24 cellular contexts compared by ENCODE assay signal in genomic region chr2:26818255-26818654, GRCh38. TPM values are rescaled to one million over a fixed set of nuclear protein-coding genes. Genes with fewer than 3 reads are reported as not detected.
DNase-seq lines count a peak whose midpoint lies in the region; ATAC-seq and TF ChIP-seq lines count a peak whose summit lies in the region.
"Had no signal": no experiment of that assay in that cellular context is flagged by ENCODE, and none has a peak within 500 bp of the region (broad histone marks: within the 10 kb centered on the region; RNA-seq: fewer than 3 reads in every experiment).

No MANE protein-coding gene starts in this region.

- intact Hi-C loops in upper lobe of right lung (cut with DNase I), result no loop called here

- CTCF ChIA-PET in SK-N-SH (lab: Yijun Ruan, JAX), result interaction anchor here (1.0 to 4.0 kb wide), 5 partner anchors 17 to 199 kb away, joined by 3 to 21 read pairs (median 4); no protein-coding TSS in a partner anchor

- no peaks in the 10 kb centered on the region for H3F3A ChIP-seq in SK-N-SH (replicated peaks; ENCODE audit: insufficient read depth)

- H3K27ac Mint-ChIP-seq in endodermal cell, result no peak overlapping the region
- H3K27ac Mint-ChIP-seq: CD14-positive monocyte; CD4-positive, alpha-beta T cell; CD8-positive, alpha-beta memory T cell had no signal

- H4K20me1 ChIP-seq in SK-N-SH (ENCODE audit: insufficient read depth), result no peaks in the 10 kb centered on the region
- H4K20me1 ChIP-seq: BLaER1 treated with 17β-estradiol and CSF1 and Interleukin-3, amounts not matched to agents 10 nM and 100 nM had no signal

- no peaks in the 10 kb centered on the region for H3K36me3 ChIP-seq in SK-N-SH (replicated peaks in 1 of 2; ENCODE audit: control insufficient read depth in 1 of 2, insufficient read depth in 2 of 2, low read length in 1 of 2)
- no peaks in the 10 kb centered on the region for H3K36me3 ChIP-seq in RWPE2 (ENCODE audit: low read depth)
- H3K36me3 ChIP-seq in endodermal cell (ENCODE audit: control insufficient read depth, insufficient read depth, low read length), result no peaks in the 10 kb centered on the region
- no peaks in the 10 kb centered on the region for H3K36me3 ChIP-seq in upper lobe of right lung
- H3K36me3 ChIP-seq: BE2C; BLaER1 treated with 17β-estradiol and CSF1 and Interleukin-3, amounts not matched to agents 10 nM and 100 nM had no signal

- H3K9me3 ChIP-seq in SK-N-SH (no peaks in the 10 kb centered on the region), RWPE2 (ENCODE audit: severe bottlenecking) (no peaks in the 10 kb centered on the region), endodermal cell (ENCODE audit: control insufficient read depth, low read length) (no peaks in the 10 kb centered on the region), upper lobe of right lung (no peaks in the 10 kb centered on the region)
- H3K9me3 ChIP-seq: BE2C had no signal

- POLR2A ChIA-PET in SK-N-SH (lab: Yijun Ruan, JAX), result no interaction called here

- peaks cover 9% of the 10 kb centered on the region for H3K4me1 Mint-ChIP-seq in endodermal cell
- H3K4me1 Mint-ChIP-seq: CD8-positive, alpha-beta memory T cell had no signal

- TF ChIP-seq RAD21 in SK-N-SH (IDR thresholded peaks at IDR 0.05; ENCODE audit: low read length), result no peak

- H3K4me3 Mint-ChIP-seq in endodermal cell, result no peak overlapping the region
- H3K4me3 Mint-ChIP-seq: CD14-positive monocyte; CD4-positive, alpha-beta T cell; CD8-positive, alpha-beta memory T cell had no signal

- no peak for TF ChIP-seq CTCF in SK-N-SH (IDR thresholded peaks at IDR 0.05)
- no peak for TF ChIP-seq CTCF in RWPE2 (IDR thresholded peaks at IDR 0.05; ENCODE audit: poor library complexity, severe bottlenecking)
- no peak for TF ChIP-seq CTCF in endodermal cell (conservative IDR thresholded peaks at IDR 0.05)
- no peak for TF ChIP-seq CTCF in upper lobe of right lung (IDR thresholded peaks at IDR 0.05)

- ATAC-seq in SK-N-SH treated with all-trans-retinoic acid at 6 μM for 48 hours (0 out of 3 replicates have a peak, but pooled peaks have one; percentile 25), RWPE2 (ENCODE audit: low read depth) (peak; percentile 27; the same call in 1 of the 3 replicates), upper lobe of right lung (peak; percentile 15), GM21367 (IDR thresholded peaks at IDR 0.05; ENCODE audit: unreplicated experiment) (no peak), GM21381 (IDR thresholded peaks at IDR 0.05; ENCODE audit: unreplicated experiment) (no peak)

- H3K4me2 ChIP-seq in SK-N-SH, result no peak overlapping the region
- H3K4me2 ChIP-seq: BLaER1 treated with 17β-estradiol and CSF1 and Interleukin-3, amounts not matched to agents 10 nM and 100 nM had no signal

- no peaks in the 10 kb centered on the region for H3K36me3 Mint-ChIP-seq in endodermal cell (ENCODE audit: low read depth)
- H3K36me3 Mint-ChIP-seq: CD14-positive monocyte had no signal

- H3K27me3 Mint-ChIP-seq in endodermal cell (ENCODE audit: insufficient read depth), result peaks cover 10% of the 10 kb centered on the region

- no peak overlapping the region for H3K9ac ChIP-seq in SK-N-SH
- H3K9ac ChIP-seq in endodermal cell (ENCODE audit: extremely low read depth, low read length, poor library complexity, severe bottlenecking), result no peak overlapping the region
- H3K9ac ChIP-seq: BLaER1 treated with 17β-estradiol and CSF1 and Interleukin-3, amounts not matched to agents 10 nM and 100 nM; GM23248 had no signal

- H3K4me1 ChIP-seq in SK-N-SH (ENCODE audit: control insufficient read depth in 1 of 2, insufficient read depth in 2 of 2, low read depth in 1 of 2, low read length in 1 of 2), result no peaks in the 10 kb centered on the region; a peak in 1 of 4 replicates
- no peaks in the 10 kb centered on the region for H3K4me1 ChIP-seq in RWPE2 (ENCODE audit: insufficient read depth, poor library complexity, severe bottlenecking)
- no peaks in the 10 kb centered on the region for H3K4me1 ChIP-seq in endodermal cell (ENCODE audit: control insufficient read depth, insufficient read depth, low read length)
- no peaks in the 10 kb centered on the region for H3K4me1 ChIP-seq in upper lobe of right lung
- H3K4me1 ChIP-seq: BE2C had no signal

- H3K79me2 ChIP-seq in SK-N-SH (ENCODE audit: insufficient read depth), result no peaks in the 10 kb centered on the region

- DNase-seq in SK-N-SH, result no peak
- DNase-seq in RWPE2 (ENCODE audit: low spot score), result no peak
- peak; percentile 40 for DNase-seq in endodermal cell
- DNase-seq in upper lobe of right lung, result no peak
- no peak for DNase-seq in NCI-H2029 treated with DMSO at 0.1 percent for 48 hours (lab: John Stamatoyannopoulos, UW)
- DNase-seq: ACHN; AML-193; BE2C; Calu3; CD4-positive, alpha-beta T cell; CD8-positive, alpha-beta memory T cell; COR-L47; DMS53; DMS79 treated with DMSO at 0.1 percent for 48 hours; GF-D8; GM23248; H7; HCEC 1CT had no signal

- no peak overlapping the region for H2AFZ ChIP-seq in SK-N-SH (ENCODE audit: low read depth)
- H2AFZ ChIP-seq: GM23248 had no signal

- H3K27me3 ChIP-seq in SK-N-SH (ENCODE audit: insufficient read depth), result no peaks in the 10 kb centered on the region
- no peaks in the 10 kb centered on the region for H3K27me3 ChIP-seq in RWPE2 (ENCODE audit: insufficient read depth, poor library complexity, severe bottlenecking)
- no peaks in the 10 kb centered on the region for H3K27me3 ChIP-seq in endodermal cell (ENCODE audit: control insufficient read depth, insufficient read depth, low read length, poor library complexity, severe bottlenecking)
- no peaks in the 10 kb centered on the region for H3K27me3 ChIP-seq in upper lobe of right lung
- H3K27me3 ChIP-seq: BE2C; BLaER1 treated with 17β-estradiol and CSF1 and Interleukin-3, amounts not matched to agents 10 nM and 100 nM had no signal

- peaks cover 7% of the 10 kb centered on the region for H3K9me3 Mint-ChIP-seq in endodermal cell
- H3K9me3 Mint-ChIP-seq: CD4-positive, alpha-beta T cell; CD8-positive, alpha-beta memory T cell had no signal

- no peaks in the 10 kb centered on the region for H3K9me2 ChIP-seq in SK-N-SH

- no peak overlapping the region for H3K4me3 ChIP-seq in SK-N-SH (ENCODE audit: low read depth in 2 of 2, low read length in 1 of 2)
- H3K4me3 ChIP-seq in RWPE2 (ENCODE audit: severe bottlenecking), result no peak overlapping the region
- H3K4me3 ChIP-seq in endodermal cell (ENCODE audit: low read length), result no peak overlapping the region
- H3K4me3 ChIP-seq in upper lobe of right lung, result no peak overlapping the region
- H3K4me3 ChIP-seq: BLaER1 treated with 17β-estradiol and CSF1 and Interleukin-3, amounts not matched to agents 10 nM and 100 nM; GM23248 had no signal

- no peak for TF ChIP-seq EP300 in SK-N-SH (IDR thresholded peaks at IDR 0.05; ENCODE audit: borderline replicate concordance in 1 of 2, low read depth in 1 of 2, low read length in 1 of 2)

- WGBS in SK-N-SH (ENCODE audit: low lambda C conversion rate), result 68% methylated on average over 5 of the region's 5 CpGs
- 92 to 98% methylated on average over 5 of the region's 5 CpGs for WGBS in endodermal cell (ENCODE audit: insufficient coverage in 1 of 2, insufficient read length in 1 of 2), 2 experiments

- H3K27ac ChIP-seq in SK-N-SH (ENCODE audit: low read depth in 2 of 2, low read length in 1 of 2), result no peak overlapping the region
- H3K27ac ChIP-seq in RWPE2 (ENCODE audit: poor library complexity, severe bottlenecking), result no peak overlapping the region
- H3K27ac ChIP-seq in endodermal cell (ENCODE audit: low read depth, low read length), result no peak overlapping the region
- no peak overlapping the region for H3K27ac ChIP-seq in upper lobe of right lung
- H3K27ac ChIP-seq: 22Rv1; BLaER1 treated with 17β-estradiol and CSF1 and Interleukin-3, amounts not matched to agents 10 nM and 100 nM; GM23248 had no signal

TF ChIP-seq in SK-N-SH, 30 proteins besides CTCF, POLR2A, EP300 and RAD21 (continues in another document):
- TF ChIP-seq NRF1 (IDR thresholded peaks at IDR 0.05; ENCODE audit: low read depth, low read length) (no peak), RXRA (IDR thresholded peaks at IDR 0.05; ENCODE audit: borderline replicate concordance, low read depth) (no peak), NFIC (IDR thresholded peaks at IDR 0.05; ENCODE audit: borderline replicate concordance) (no peak), IRF3 (IDR thresholded peaks at IDR 0.05; ENCODE audit: low read depth, low read length) (no peak), FOXM1 (IDR thresholded peaks at IDR 0.05; ENCODE audit: low read depth) (no peak), FOSL2 (IDR thresholded peaks at IDR 0.05; ENCODE audit: borderline replicate concordance, low read depth) (no peak)

RNA-seq across cellular contexts. Expression of gene DPYSL5, which starts 29.7 kb away (rescaled TPM):
- polyA plus RNA-seq in SK-N-SH (2012; rRNA removed), result 0.79 and 1.8 TPM in 2 replicates
- polyA plus RNA-seq in SK-N-SH (2012; cell fraction: cytosol; rRNA removed), result 1.0 and 2.8 TPM in 2 replicates
- 0.64 and 1.0 TPM in 2 replicates for polyA plus RNA-seq in SK-N-SH (2012; cell fraction: nucleus; rRNA removed)
- total RNA-seq in endodermal cell (1 to 10 TPM; 3.1 to 3.5 TPM), upper lobe of right lung (not detected)
- 115 TPM for polyA plus RNA-seq in endodermal cell (2013, experiment 1 of 2)
- polyA plus RNA-seq in endodermal cell (2013, experiment 2 of 2), result 106 TPM
- total RNA-seq: Calu3; CD4-positive, alpha-beta T cell; CD8-positive, alpha-beta memory T cell; GM23248 had no signal
- polyA plus RNA-seq: CD14-positive monocyte; CD8-positive, alpha-beta memory T cell; GM23248 had no signal

RNA-seq across cellular contexts. Expression of gene CENPA, which starts 32.4 kb away (rescaled TPM):
- 17.0 and 19.5 TPM in 2 replicates for polyA plus RNA-seq in SK-N-SH (2012; rRNA removed)
- polyA plus RNA-seq in SK-N-SH (2012; cell fraction: cytosol; rRNA removed), result 15.4 and 19.7 TPM in 2 replicates
- polyA plus RNA-seq in SK-N-SH (2012; cell fraction: nucleus; rRNA removed), result 8.0 and 9.4 TPM in 2 replicates
- total RNA-seq in endodermal cell (10 to 100 TPM; 21.5 to 38.3 TPM), upper lobe of right lung (0.78 TPM)
- 38.5 TPM for polyA plus RNA-seq in endodermal cell (2013, experiment 1 of 2)
- polyA plus RNA-seq in endodermal cell (2013, experiment 2 of 2), result 41.6 TPM
- polyA plus RNA-seq: CD14-positive monocyte had no signal

RNA-seq across cellular contexts. Expression of gene SLC35F6, which starts 54.2 kb away (rescaled TPM):
- 15.9 and 16.0 TPM in 2 replicates for polyA plus RNA-seq in SK-N-SH (2012; rRNA removed)
- 8.3 and 12.6 TPM in 2 replicates for polyA plus RNA-seq in SK-N-SH (2012; cell fraction: cytosol; rRNA removed)
- polyA plus RNA-seq in SK-N-SH (2012; cell fraction: nucleus; rRNA removed), result 10.6 and 12.1 TPM in 2 replicates
- total RNA-seq in endodermal cell, result 10 to 100 TPM; 23.3 to 24.8 TPM
- polyA plus RNA-seq in endodermal cell (2013, experiment 1 of 2), result 13.4 TPM
- 12.8 TPM for polyA plus RNA-seq in endodermal cell (2013, experiment 2 of 2)
- total RNA-seq in upper lobe of right lung, result 42.2 TPM

Comparison
In these comparisons a context has a peak if more than half of its experiments do, and no peak if none do; other contexts are left out.
1. ATAC-seq: peak in SK-N-SH treated with all-trans-retinoic acid at 6 μM for 48 hours (single experiment), RWPE2 (single experiment) and upper lobe of right lung (single experiment); none in GM21367 (single experiment) and GM21381 (single experiment).
2. RNA of gene CENPA, which starts 32.4 kb away (total RNA-seq): 21.5 to 38.3 TPM in endodermal cell; 0.78 TPM in upper lobe of right lung (single experiment); every median in the first group is over 10 times any median in the second.